25 cellular contexts compared by ENCODE assay signal in the genomic region with DNA sequence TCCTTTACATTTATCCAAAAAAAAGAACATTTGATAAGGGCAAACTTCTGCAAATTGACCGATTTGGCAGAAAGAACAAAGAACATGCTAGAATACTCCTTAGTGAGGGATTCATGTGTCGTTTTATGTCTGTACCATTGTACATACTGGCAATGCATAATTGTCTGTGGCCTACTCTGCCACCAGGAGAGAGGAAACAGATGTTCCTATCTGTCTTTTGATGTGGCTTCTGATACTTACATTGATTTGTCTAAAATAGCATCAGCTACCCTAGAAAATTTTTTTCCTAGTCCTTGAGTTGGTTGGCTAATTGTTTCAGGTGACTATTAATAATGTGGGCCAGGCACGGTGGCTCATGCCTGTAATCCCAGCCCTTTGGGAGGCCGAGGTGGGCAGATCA.
"Had no signal": no experiment of that assay in that cellular context is flagged by ENCODE, and none has a peak within 500 bp of the region (broad histone marks: within the 10 kb centered on the region; RNA-seq: fewer than 3 reads in every experiment).

No MANE protein-coding gene starts in this region.

- H3K4me3 ChIP-seq: ascending aorta, body of pancreas, Peyer's patch, SJSA1 had no signal

- ATAC-seq: activated CD8-positive, alpha-beta T cell treated with anti-CD3 and anti-CD28 coated beads, Interleukin-2, amount 10 ng/mL, durations not matched to agents 7 days and 5 days; body of pancreas; SK-N-SH treated with all-trans-retinoic acid at 6 μM for 48 hours had no signal

- H3K4me1 ChIP-seq: ascending aorta, body of pancreas, Peyer's patch had no signal

- H3K27ac Mint-ChIP-seq: activated CD8-positive, alpha-beta T cell treated with anti-CD3 and anti-CD28 coated beads, Interleukin-2, amount 10 ng/mL, durations not matched to agents 7 days and 5 days; activated naive CD4-positive, alpha-beta T cell treated with anti-CD3 and anti-CD28 coated beads, Interleukin-2, amount 50 U/mL, for 24 hours; T-helper 1 cell treated with Interleukin-12 subunit alpha and Interleukin-12 subunit beta and Interleukin-4 antibody, amounts not matched to agents 30 μg/mL and 1 μg/mL, for 36 hours had no signal

- H3K27me3 ChIP-seq: ascending aorta, body of pancreas, Peyer's patch, SJSA1 had no signal

- H3K9me3 Mint-ChIP-seq: activated naive CD4-positive, alpha-beta T cell treated with anti-CD3 and anti-CD28 coated beads, Interleukin-2, amount 50 U/mL, for 24 hours had no signal

- H3K9me3 ChIP-seq: ascending aorta, body of pancreas, Peyer's patch, SJSA1 had no signal

- DNase-seq: activated CD4-positive, alpha-beta T cell treated with anti-CD3 and anti-CD28 coated beads for 48 hours; activated CD4-positive, alpha-beta T cell treated with anti-CD3 and anti-CD28 coated beads, Interleukin-2, amount 50 U/mL, for 4 hours; activated CD4-positive, CD25-positive, alpha-beta regulatory T cell treated with anti-CD3 and anti-CD28 coated beads, Interleukin-2, amount 50 U/mL, for 72 hours; activated CD8-positive, alpha-beta memory T cell treated with anti-CD3 and anti-CD28 coated beads, Interleukin-2, amount 50 U/mL, for 48 hours; activated CD8-positive, alpha-beta T cell treated with anti-CD3 and anti-CD28 coated beads, Interleukin-2, amount 10 ng/mL, durations not matched to agents 7 days and 5 days; activated effector memory CD4-positive, alpha-beta T cell treated with Interleukin-2 at 50 U/mL for 16 hours; activated naive CD4-positive, alpha-beta T cell; activated T-cell treated with anti-CD3 and anti-CD28 coated beads, Interleukin-2, amount 50 U/mL, for 1 hour; body of pancreas; central memory CD4-positive, alpha-beta T cell; KG1; NCI-H1105 treated with DMSO at 0.1 percent for 48 hours; NCI-H1436 treated with DMSO at 0.1 percent for 48 hours; NCI-H187; NCI-H2081; NCI-H510A treated with DMSO at 0.1 percent for 48 hours; Peyer's patch; SHP77; SW 1271 had no signal

- H3K36me3 ChIP-seq: ascending aorta, Peyer's patch, SJSA1 had no signal

- H3K4me3 Mint-ChIP-seq: activated CD8-positive, alpha-beta T cell treated with anti-CD3 and anti-CD28 coated beads, Interleukin-2, amount 10 ng/mL, durations not matched to agents 7 days and 5 days; activated naive CD4-positive, alpha-beta T cell treated with anti-CD3 and anti-CD28 coated beads, Interleukin-2, amount 50 U/mL, for 24 hours; T-helper 1 cell treated with Interleukin-12 subunit alpha and Interleukin-12 subunit beta and Interleukin-4 antibody, amounts not matched to agents 30 μg/mL and 1 μg/mL, for 36 hours had no signal

- H3K36me3 Mint-ChIP-seq: activated naive CD4-positive, alpha-beta T cell treated with anti-CD3 and anti-CD28 coated beads, Interleukin-2, amount 50 U/mL, for 24 hours had no signal

- H3K4me1 Mint-ChIP-seq: activated naive CD4-positive, alpha-beta T cell treated with anti-CD3 and anti-CD28 coated beads, Interleukin-2, amount 50 U/mL, for 24 hours had no signal

- H3K27ac ChIP-seq: ascending aorta, body of pancreas, Peyer's patch, RWPE1, SJSA1 had no signal
